ENCODE assay signal across 1 cellular context in the genomic region with DNA sequence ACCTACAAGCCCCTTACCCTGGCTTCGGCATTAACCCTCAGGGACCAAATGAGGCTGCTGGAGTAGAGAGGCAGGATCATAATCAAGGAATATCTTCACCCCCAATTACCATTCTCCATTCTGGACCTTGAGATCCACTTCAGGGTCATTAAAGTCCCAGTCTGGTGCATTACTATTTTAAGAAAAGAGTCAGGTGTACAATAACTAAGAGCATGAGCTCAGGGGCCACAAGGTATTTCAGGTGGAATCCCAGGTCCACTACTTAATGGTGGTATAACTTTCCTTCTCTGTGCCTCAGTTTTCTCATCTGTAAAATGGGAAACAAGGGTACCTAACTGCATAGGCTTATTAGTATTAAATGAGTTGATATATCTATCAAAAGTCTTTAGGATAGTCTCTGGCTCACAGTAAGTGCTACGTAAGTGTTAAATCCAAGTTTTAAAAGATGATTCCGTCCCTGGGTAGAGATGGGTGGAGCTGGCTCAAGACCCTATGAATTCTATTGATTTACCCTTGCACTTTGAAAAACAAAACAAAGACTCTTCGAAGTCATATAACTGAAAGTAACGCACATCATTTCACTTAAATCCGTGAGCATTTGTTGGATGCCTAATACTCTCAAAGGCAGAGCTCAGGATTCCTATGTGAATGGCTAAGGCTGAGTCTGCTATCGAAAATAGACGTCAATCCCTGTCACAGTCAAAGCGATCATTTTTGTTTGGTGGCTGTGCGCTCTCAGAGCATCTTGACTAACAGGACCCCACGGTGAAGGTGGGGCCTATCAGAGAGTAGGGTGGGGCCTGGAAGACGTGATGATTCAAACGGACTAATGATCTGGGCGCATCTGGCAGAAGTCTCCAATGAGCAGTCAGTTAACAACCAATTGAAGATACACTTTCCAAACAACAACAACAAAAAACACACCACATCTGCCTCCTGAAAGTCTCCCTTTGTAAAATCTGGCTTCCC.
TF ChIP-seq lines count a peak whose summit lies in the region.

No MANE protein-coding gene starts in this region.

TF ChIP-seq in WTC11, 78 proteins besides CTCF, POLR2A, EP300 and RAD21 (continued from another document):
- no peak for TF ChIP-seq ZNF532 (CRISPR knock-in tag; IDR thresholded peaks at IDR 0.05; ENCODE audit: borderline replicate concordance)
- TF ChIP-seq USF1 (CRISPR knock-in tag; IDR thresholded peaks at IDR 0.05): no peak
- TF ChIP-seq TEAD1 (CRISPR knock-in tag; IDR thresholded peaks at IDR 0.05): no peak
- TF ChIP-seq FOXP1 (CRISPR knock-in tag; IDR thresholded peaks at IDR 0.05; ENCODE audit: borderline replicate concordance): no peak
- no peak for TF ChIP-seq E2F4 (CRISPR knock-in tag; IDR thresholded peaks at IDR 0.05; ENCODE audit: borderline replicate concordance, low read depth)
TF ChIP-seq in WTC11: peak in this region for 2.
